Comparison of ENCODE assay signal across 9 cellular contexts in genomic region chr22:35930933-35931332, GRCh38.
DNase-seq lines count a peak whose midpoint lies in the region; ATAC-seq and TF ChIP-seq lines count a peak whose summit lies in the region.
"Had no signal": no experiment of that assay in that cellular context is flagged by ENCODE, and none has a peak within 500 bp of the region (broad histone marks: within the 10 kb centered on the region; RNA-seq: fewer than 3 reads in every experiment).

No MANE protein-coding gene starts in this region.

- peaks cover 11% of the 10 kb centered on the region for H3K4me1 Mint-ChIP-seq in endodermal cell

- peak; percentile 81 for DNase-seq in AG10803 (ENCODE audit: low read depth)
- peak; percentile 78 for DNase-seq in GM23248
- DNase-seq in endodermal cell: no peak
- peak; percentile 81 for DNase-seq in myocyte (ENCODE audit: low read depth)
- DNase-seq in activated CD8-positive, alpha-beta memory T cell treated with anti-CD3 and anti-CD28 coated beads, Interleukin-2, amount 50 U/mL, for 48 hours: no peak

- TF ChIP-seq CTCF in AG10803 (conservative IDR thresholded peaks at IDR 0.05; ENCODE audit: low read length): peak; percentile 86
- TF ChIP-seq CTCF in OCI-LY3 (IDR thresholded peaks at IDR 0.05; ENCODE audit: low read depth, low read length): peak; percentile 81
- TF ChIP-seq CTCF in endodermal cell (conservative IDR thresholded peaks at IDR 0.05): peak; percentile 76

- H3K4me3 Mint-ChIP-seq in endodermal cell: no peak overlapping the region

- H3F3A ChIP-seq in GM23248 (ENCODE audit: insufficient read depth): peaks cover 7% of the 10 kb centered on the region; the same call in 1 of the 2 replicates

- H3K9me3 Mint-ChIP-seq in endodermal cell: no peaks in the 10 kb centered on the region

- H3K27me3 ChIP-seq in GM23248 (replicated peaks; ENCODE audit: insufficient read depth) (no peaks in the 10 kb centered on the region), OCI-LY3 (ENCODE audit: low read depth, low read length) (peaks cover 60% of the 10 kb centered on the region), endodermal cell (ENCODE audit: control insufficient read depth, insufficient read depth, low read length, poor library complexity, severe bottlenecking) (no peaks in the 10 kb centered on the region)

- H3K79me2 ChIP-seq in GM23248 (ENCODE audit: insufficient read depth) (peaks cover 96% of the 10 kb centered on the region), OCI-LY3 (ENCODE audit: low read length) (no peaks in the 10 kb centered on the region)

- H3K36me3 ChIP-seq in GM23248 (ENCODE audit: low read depth) (no peaks in the 10 kb centered on the region), OCI-LY3 (replicated peaks; ENCODE audit: low read depth, low read length) (no peaks in the 10 kb centered on the region), endodermal cell (ENCODE audit: control insufficient read depth, insufficient read depth, low read length) (peaks cover 10% of the 10 kb centered on the region)

- H3K27ac Mint-ChIP-seq in endodermal cell: no peak overlapping the region

- no peaks in the 10 kb centered on the region for H3K27me3 Mint-ChIP-seq in endodermal cell (ENCODE audit: insufficient read depth)

- ATAC-seq in GM18870 (IDR thresholded peaks at IDR 0.05; ENCODE audit: unreplicated experiment) (no peak), GM18868 (IDR thresholded peaks at IDR 0.05; ENCODE audit: unreplicated experiment) (no peak)

- no peak overlapping the region for H3K27ac ChIP-seq in GM23248
- H3K27ac ChIP-seq in OCI-LY3 (ENCODE audit: low read length): no peak overlapping the region
- H3K27ac ChIP-seq in endodermal cell (ENCODE audit: low read depth, low read length): no peak overlapping the region
- H3K27ac ChIP-seq: epithelial cell of prostate had no signal

- H3K4me3 ChIP-seq in AG10803 (ENCODE audit: low read length): no peak overlapping the region
- no peak overlapping the region for H3K4me3 ChIP-seq in GM23248
- no peak overlapping the region for H3K4me3 ChIP-seq in OCI-LY3 (ENCODE audit: low read length)
- H3K4me3 ChIP-seq in endodermal cell (ENCODE audit: low read length): no peak overlapping the region

- in situ Hi-C loops in GM23248 (cut with MboI): loop anchor here (10.0 kb wide), 1 partner anchor 134 kb away; no protein-coding TSS in a partner anchor

- H4K20me1 ChIP-seq in GM23248 (ENCODE audit: insufficient read depth): no peaks in the 10 kb centered on the region
- H4K20me1 ChIP-seq in OCI-LY3 (ENCODE audit: insufficient read depth, low read length): no peaks in the 10 kb centered on the region

- no peaks in the 10 kb centered on the region for H3K9me2 ChIP-seq in GM23248 (ENCODE audit: insufficient read depth)

- H3K4me2 ChIP-seq in GM23248 (ENCODE audit: unreplicated experiment) (no peak overlapping the region), OCI-LY3 (ENCODE audit: low read length) (no peak overlapping the region)

- H3K9ac ChIP-seq in GM23248: no peak overlapping the region
- no peak overlapping the region for H3K9ac ChIP-seq in OCI-LY3 (ENCODE audit: low read length)
- H3K9ac ChIP-seq in endodermal cell (ENCODE audit: extremely low read depth, low read length, poor library complexity, severe bottlenecking): no peak overlapping the region

- H3K36me3 Mint-ChIP-seq in endodermal cell (ENCODE audit: low read depth): peaks cover 11% of the 10 kb centered on the region

- no peak overlapping the region for H2AFZ ChIP-seq in GM23248
- H2AFZ ChIP-seq in OCI-LY3 (ENCODE audit: low read depth, low read length): no peak overlapping the region

- H3K4me1 ChIP-seq in GM23248 (ENCODE audit: insufficient read depth) (peaks cover 7% of the 10 kb centered on the region; the same call in 1 of the 2 replicates), OCI-LY3 (ENCODE audit: low read length) (peaks cover 3% of the 10 kb centered on the region; the same call in 1 of the 2 replicates), endodermal cell (ENCODE audit: control insufficient read depth, insufficient read depth, low read length) (peaks cover 9% of the 10 kb centered on the region)

- no peaks in the 10 kb centered on the region for H3K9me3 ChIP-seq in GM23248 (ENCODE audit: low read depth)
- no peaks in the 10 kb centered on the region for H3K9me3 ChIP-seq in OCI-LY3 (ENCODE audit: insufficient read depth, low read length)
- no peaks in the 10 kb centered on the region for H3K9me3 ChIP-seq in endodermal cell (ENCODE audit: control insufficient read depth, low read length)

Comparison
In these comparisons a context has a peak if more than half of its experiments do, and no peak if none do; other contexts are left out.
1. DNase-seq: peak in AG10803 (single experiment), GM23248 (single experiment) and myocyte (single experiment); none in endodermal cell (single experiment) and activated CD8-positive, alpha-beta memory T cell treated with anti-CD3 and anti-CD28 coated beads, Interleukin-2, amount 50 U/mL, for 48 hours (single experiment).
2. Peak in every context shown above with its lines, with median percentiles within 50 percentile points of each other: CTCF ChIP-seq.